ENCODE assay signal across 11 cellular contexts in the genomic region with DNA sequence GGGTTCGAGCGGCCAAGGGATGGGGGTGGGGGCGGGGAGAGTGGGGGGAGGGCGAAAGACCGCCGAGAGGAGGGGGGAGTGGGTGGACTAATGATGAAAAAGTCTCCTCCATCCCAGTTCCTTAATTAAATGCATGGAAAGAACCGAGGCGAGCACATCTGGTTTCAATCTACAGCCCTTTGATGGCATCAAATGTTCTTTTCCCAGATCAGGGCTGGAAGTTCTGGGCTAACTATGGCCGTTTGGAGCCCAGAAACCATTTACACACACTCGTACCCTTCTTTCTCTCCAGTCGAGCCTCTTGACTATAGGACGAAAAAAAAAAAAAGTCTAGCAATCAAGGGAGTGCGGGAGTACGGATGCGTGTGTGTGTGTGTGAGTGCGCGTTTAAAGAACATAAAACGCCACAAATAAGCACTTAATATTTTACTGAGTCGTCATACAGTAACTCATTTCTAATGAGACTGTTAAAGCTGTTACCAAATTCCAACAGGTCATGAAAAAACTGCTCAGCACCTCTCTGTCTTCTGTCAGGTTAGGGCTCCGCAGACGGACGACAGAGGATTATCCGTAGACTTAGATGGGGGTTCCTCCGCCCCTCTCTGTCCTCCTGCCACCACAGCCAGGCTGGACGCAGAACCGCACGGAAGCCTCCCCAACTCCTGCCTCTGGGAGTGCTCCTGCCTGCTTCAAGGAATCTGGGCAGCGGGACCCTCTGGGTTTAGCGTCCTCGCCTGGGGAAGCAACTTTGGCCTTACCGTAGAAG. TPM values are rescaled to one million over a fixed set of nuclear protein-coding genes. Genes with fewer than 3 reads are reported as not detected.
DNase-seq lines count a peak whose midpoint lies in the region; ATAC-seq, FAIRE-seq and TF ChIP-seq lines count a peak whose summit lies in the region.
"Had no signal": no experiment of that assay in that cellular context is flagged by ENCODE, and none has a peak within 500 bp of the region (broad histone marks: within the 10 kb centered on the region; RNA-seq: fewer than 3 reads in every experiment).

No MANE protein-coding gene starts in this region.

- H3K27ac Mint-ChIP-seq in activated CD8-positive, alpha-beta T cell treated with anti-CD3 and anti-CD28 coated beads, Interleukin-2, amount 10 ng/mL, durations not matched to agents 7 days and 5 days = no peak overlapping the region
- H3K27ac Mint-ChIP-seq in activated CD8-positive, alpha-beta T cell treated with anti-CD3 and anti-CD28 coated beads for 36 hours = no peak overlapping the region
- no peak overlapping the region for H3K27ac Mint-ChIP-seq in activated CD4-positive, alpha-beta memory T cell treated with anti-CD3 and anti-CD28 coated beads, Interleukin-2, amount 10 ng/mL, durations not matched to agents 7 days and 5 days
- H3K27ac Mint-ChIP-seq in natural killer cell treated with Interleukin-12 subunit alpha and Interleukin-12 subunit beta and Interleukin-15 and Interleukin-18, amount 100 ng/mL, for 72 hours = no peak overlapping the region

- no peak for ATAC-seq in activated CD8-positive, alpha-beta T cell treated with anti-CD3 and anti-CD28 coated beads, Interleukin-2, amount 10 ng/mL, durations not matched to agents 7 days and 5 days
- ATAC-seq in activated CD8-positive, alpha-beta T cell treated with anti-CD3 and anti-CD28 coated beads for 36 hours = no peak
- peak; percentile 16 for ATAC-seq in lung (ENCODE audit: insufficient read depth, low FRiP score)
- ATAC-seq in natural killer cell treated with Interleukin-12 subunit alpha and Interleukin-12 subunit beta and Interleukin-15 and Interleukin-18, amount 100 ng/mL, for 72 hours = no peak

- H3K9me3 ChIP-seq in lung (ENCODE audit: control insufficient read depth in 2 of 2, insufficient read depth in 1 of 2, low read length in 1 of 2) = peaks cover 0 to 4% of the 10 kb centered on the region in 2 donors

- no peaks in the 10 kb centered on the region for H3K27me3 ChIP-seq in lung (ENCODE audit: control insufficient read depth, insufficient read depth)

- peak overlapping the region; percentile 7 to 22 for H3K27ac ChIP-seq in lung (ENCODE audit: low read depth in 1 of 2, low read length in 1 of 2)
- H3K27ac ChIP-seq: BLaER1 had no signal

- H3K4me1 Mint-ChIP-seq in activated CD8-positive, alpha-beta T cell treated with anti-CD3 and anti-CD28 coated beads, Interleukin-2, amount 10 ng/mL, durations not matched to agents 7 days and 5 days (ENCODE audit: low read depth) = peaks cover 8% of the 10 kb centered on the region
- peaks cover 18% of the 10 kb centered on the region for H3K4me1 Mint-ChIP-seq in activated CD8-positive, alpha-beta T cell treated with anti-CD3 and anti-CD28 coated beads for 36 hours (ENCODE audit: low read depth)
- H3K4me1 Mint-ChIP-seq in activated CD4-positive, alpha-beta memory T cell treated with anti-CD3 and anti-CD28 coated beads, Interleukin-2, amount 10 ng/mL, durations not matched to agents 7 days and 5 days = peaks cover 18% of the 10 kb centered on the region
- H3K4me1 Mint-ChIP-seq in natural killer cell treated with Interleukin-12 subunit alpha and Interleukin-12 subunit beta and Interleukin-15 and Interleukin-18, amount 100 ng/mL, for 72 hours (ENCODE audit: low read depth in 2 of 2) = peaks cover 5 to 7% of the 10 kb centered on the region in 2 donors

- peaks cover 8% of the 10 kb centered on the region for H3K36me3 Mint-ChIP-seq in activated CD8-positive, alpha-beta T cell treated with anti-CD3 and anti-CD28 coated beads, Interleukin-2, amount 10 ng/mL, durations not matched to agents 7 days and 5 days (ENCODE audit: low read depth)
- no peaks in the 10 kb centered on the region for H3K36me3 Mint-ChIP-seq in activated CD8-positive, alpha-beta T cell treated with anti-CD3 and anti-CD28 coated beads for 36 hours (ENCODE audit: low read depth)
- H3K36me3 Mint-ChIP-seq in activated CD4-positive, alpha-beta memory T cell treated with anti-CD3 and anti-CD28 coated beads, Interleukin-2, amount 10 ng/mL, durations not matched to agents 7 days and 5 days (ENCODE audit: low read depth) = peaks cover 3% of the 10 kb centered on the region
- H3K36me3 Mint-ChIP-seq in natural killer cell treated with Interleukin-12 subunit alpha and Interleukin-12 subunit beta and Interleukin-15 and Interleukin-18, amount 100 ng/mL, for 72 hours = no peaks in the 10 kb centered on the region

- no peak for FAIRE-seq in urothelium cell line (lab: Jason Lieb, UNC)

- peaks cover 75% of the 10 kb centered on the region for H3K27me3 Mint-ChIP-seq in activated CD8-positive, alpha-beta T cell treated with anti-CD3 and anti-CD28 coated beads, Interleukin-2, amount 10 ng/mL, durations not matched to agents 7 days and 5 days (ENCODE audit: low read depth)
- peaks cover 75% of the 10 kb centered on the region for H3K27me3 Mint-ChIP-seq in activated CD8-positive, alpha-beta T cell treated with anti-CD3 and anti-CD28 coated beads for 36 hours
- peaks cover 82% of the 10 kb centered on the region for H3K27me3 Mint-ChIP-seq in activated CD4-positive, alpha-beta memory T cell treated with anti-CD3 and anti-CD28 coated beads, Interleukin-2, amount 10 ng/mL, durations not matched to agents 7 days and 5 days
- H3K27me3 Mint-ChIP-seq in natural killer cell treated with Interleukin-12 subunit alpha and Interleukin-12 subunit beta and Interleukin-15 and Interleukin-18, amount 100 ng/mL, for 72 hours = peaks cover 46 to 70% of the 10 kb centered on the region in 2 donors

- peaks cover 0 to 11% of the 10 kb centered on the region in 2 donors for H3K4me1 ChIP-seq in lung (ENCODE audit: control insufficient read depth in 2 of 2, insufficient read depth in 2 of 2, low read length in 2 of 2)
- H3K4me1 ChIP-seq: BLaER1 had no signal

- 3 to 5% methylated on average over 31 of the region's 31 CpGs for WGBS in lung, 2 donors

- no peaks in the 10 kb centered on the region for H3K36me3 ChIP-seq in lung (ENCODE audit: control insufficient read depth in 2 of 2, insufficient read depth in 2 of 2, low read length in 2 of 2)
- H3K36me3 ChIP-seq: BLaER1 had no signal

- no peaks in the 10 kb centered on the region for H3K9me3 Mint-ChIP-seq in activated CD8-positive, alpha-beta T cell treated with anti-CD3 and anti-CD28 coated beads, Interleukin-2, amount 10 ng/mL, durations not matched to agents 7 days and 5 days (ENCODE audit: insufficient read depth)
- H3K9me3 Mint-ChIP-seq in activated CD8-positive, alpha-beta T cell treated with anti-CD3 and anti-CD28 coated beads for 36 hours = no peaks in the 10 kb centered on the region
- H3K9me3 Mint-ChIP-seq in activated CD4-positive, alpha-beta memory T cell treated with anti-CD3 and anti-CD28 coated beads, Interleukin-2, amount 10 ng/mL, durations not matched to agents 7 days and 5 days = no peaks in the 10 kb centered on the region
- H3K9me3 Mint-ChIP-seq in natural killer cell treated with Interleukin-12 subunit alpha and Interleukin-12 subunit beta and Interleukin-15 and Interleukin-18, amount 100 ng/mL, for 72 hours = no peaks in the 10 kb centered on the region

- CTCF ChIA-PET in activated CD8-positive, alpha-beta T cell treated with anti-CD3 and anti-CD28 coated beads, Interleukin-2, amount 10 ng/mL, durations not matched to agents 7 days and 5 days (lab: Charles Lee) = interaction anchor here (0.8 kb wide), 1 partner anchor 565 kb away, joined by 3 read pairs; no protein-coding TSS in a partner anchor
- CTCF ChIA-PET in activated CD8-positive, alpha-beta T cell treated with anti-CD3 and anti-CD28 coated beads for 36 hours (lab: Charles Lee) = no interaction called here
- CTCF ChIA-PET in activated CD4-positive, alpha-beta memory T cell treated with anti-CD3 and anti-CD28 coated beads, Interleukin-2, amount 10 ng/mL, durations not matched to agents 7 days and 5 days (lab: Charles Lee) = no interaction called here

- DNase-seq in activated CD8-positive, alpha-beta T cell treated with anti-CD3 and anti-CD28 coated beads, Interleukin-2, amount 10 ng/mL, durations not matched to agents 7 days and 5 days = no peak
- no peak for DNase-seq in activated CD8-positive, alpha-beta T cell treated with anti-CD3 and anti-CD28 coated beads for 36 hours
- DNase-seq in dermis blood vessel endothelial cell (peak; percentile 20), lung (ENCODE audit: low spot score) (no peak), urothelium cell line (ENCODE audit: low spot score) (peak; percentile 30)
- DNase-seq in activated T-cell treated with anti-CD3 and anti-CD28 coated beads, Interleukin-2, amount 50 U/mL, for 48 hours = no peak
- DNase-seq in activated CD4-positive, alpha-beta memory T cell treated with anti-CD3 and anti-CD28 coated beads, Interleukin-2, amount 10 ng/mL, durations not matched to agents 7 days and 5 days = no peak
- no peak for DNase-seq in natural killer cell treated with Interleukin-12 subunit alpha and Interleukin-12 subunit beta and Interleukin-15 and Interleukin-18, amount 100 ng/mL, for 72 hours (ENCODE audit: low spot score)
- DNase-seq: NCI-H146; stimulated activated CD4-positive, alpha-beta T cell treated with anti-CD3 and anti-CD28 coated beads, Interleukin-1b, Interleukin-23, amount 100 ng/mL, for 48 hours had no signal

- POLR2A ChIA-PET in activated CD8-positive, alpha-beta T cell treated with anti-CD3 and anti-CD28 coated beads, Interleukin-2, amount 10 ng/mL, durations not matched to agents 7 days and 5 days (lab: Charles Lee) = no interaction called here
- POLR2A ChIA-PET in activated CD8-positive, alpha-beta T cell treated with anti-CD3 and anti-CD28 coated beads for 36 hours (lab: Charles Lee) = no interaction called here
- POLR2A ChIA-PET in activated CD4-positive, alpha-beta memory T cell treated with anti-CD3 and anti-CD28 coated beads, Interleukin-2, amount 10 ng/mL, durations not matched to agents 7 days and 5 days (lab: Charles Lee) = no interaction called here

- intact Hi-C loops in activated CD8-positive, alpha-beta T cell treated with anti-CD3 and anti-CD28 coated beads for 36 hours (cut with micrococcal nuclease) = loop anchor here (10.0 kb wide), 1 partner anchor 737 kb away; no protein-coding TSS in a partner anchor

- no peak for TF ChIP-seq CTCF in activated CD8-positive, alpha-beta T cell treated with anti-CD3 and anti-CD28 coated beads for 36 hours (IDR thresholded peaks at IDR 0.05)
- TF ChIP-seq CTCF in lung (IDR thresholded peaks at IDR 0.05; ENCODE audit: control extremely low read depth, extremely low read depth) = no peak

- peak overlapping the region; percentile 12 for H3K4me3 Mint-ChIP-seq in activated CD8-positive, alpha-beta T cell treated with anti-CD3 and anti-CD28 coated beads, Interleukin-2, amount 10 ng/mL, durations not matched to agents 7 days and 5 days
- no peak overlapping the region for H3K4me3 Mint-ChIP-seq in activated CD8-positive, alpha-beta T cell treated with anti-CD3 and anti-CD28 coated beads for 36 hours
- H3K4me3 Mint-ChIP-seq in activated CD4-positive, alpha-beta memory T cell treated with anti-CD3 and anti-CD28 coated beads, Interleukin-2, amount 10 ng/mL, durations not matched to agents 7 days and 5 days = no peak overlapping the region
- no peak overlapping the region for H3K4me3 Mint-ChIP-seq in natural killer cell treated with Interleukin-12 subunit alpha and Interleukin-12 subunit beta and Interleukin-15 and Interleukin-18, amount 100 ng/mL, for 72 hours

- H3K4me3 ChIP-seq in lung = no peak overlapping the region
- H3K4me3 ChIP-seq: BLaER1 had no signal

RNA-seq across cellular contexts. Expression of a gene that starts 2.1 kb away (rescaled TPM):
- not detected for total RNA-seq in activated CD8-positive, alpha-beta T cell treated with anti-CD3 and anti-CD28 coated beads, Interleukin-2, amount 10 ng/mL, durations not matched to agents 7 days and 5 days
- not detected for total RNA-seq in activated CD8-positive, alpha-beta T cell treated with anti-CD3 and anti-CD28 coated beads for 36 hours
- total RNA-seq in dermis blood vessel endothelial cell = 0.17 and 0.37 TPM in 2 replicates
- 10 to 100 TPM; 13.8 to 37.5 TPM for total RNA-seq in lung
- 10 to 100 TPM in 1 of 2 donors, 1 to 10 TPM in 1; 7.7 to 14.0 TPM for polyA plus RNA-seq in lung
- total RNA-seq in activated CD4-positive, alpha-beta memory T cell treated with anti-CD3 and anti-CD28 coated beads, Interleukin-2, amount 10 ng/mL, durations not matched to agents 7 days and 5 days = not detected
- not detected for total RNA-seq in natural killer cell treated with Interleukin-12 subunit alpha and Interleukin-12 subunit beta and Interleukin-15 and Interleukin-18, amount 100 ng/mL, for 72 hours

Comparison
In these comparisons a context has a peak if more than half of its experiments do, and no peak if none do; other contexts are left out.
1. DNase-seq: peak in dermis blood vessel endothelial cell (single experiment) and urothelium cell line (single experiment); none in activated CD8-positive, alpha-beta T cell treated with anti-CD3 and anti-CD28 coated beads, Interleukin-2, amount 10 ng/mL, durations not matched to agents 7 days and 5 days (single experiment), activated CD8-positive, alpha-beta T cell treated with anti-CD3 and anti-CD28 coated beads for 36 hours (single experiment), lung (single experiment), activated T-cell treated with anti-CD3 and anti-CD28 coated beads, Interleukin-2, amount 50 U/mL, for 48 hours (0 of 2), activated CD4-positive, alpha-beta memory T cell treated with anti-CD3 and anti-CD28 coated beads, Interleukin-2, amount 10 ng/mL, durations not matched to agents 7 days and 5 days (single experiment) and natural killer cell treated with Interleukin-12 subunit alpha and Interleukin-12 subunit beta and Interleukin-15 and Interleukin-18, amount 100 ng/mL, for 72 hours (single experiment).
2. RNA of a gene that starts 2.1 kb away (total RNA-seq): 13.8 to 37.5 TPM in lung; 0.17 to 0.37 TPM in dermis blood vessel endothelial cell, not detected in activated CD8-positive, alpha-beta T cell treated with anti-CD3 and anti-CD28 coated beads, Interleukin-2, amount 10 ng/mL, durations not matched to agents 7 days and 5 days, not detected in activated CD8-positive, alpha-beta T cell treated with anti-CD3 and anti-CD28 coated beads for 36 hours, not detected in activated CD4-positive, alpha-beta memory T cell treated with anti-CD3 and anti-CD28 coated beads, Interleukin-2, amount 10 ng/mL, durations not matched to agents 7 days and 5 days and not detected in natural killer cell treated with Interleukin-12 subunit alpha and Interleukin-12 subunit beta and Interleukin-15 and Interleukin-18, amount 100 ng/mL, for 72 hours; every median in the first group is over 10 times any median in the second.